In the genomic region with DNA sequence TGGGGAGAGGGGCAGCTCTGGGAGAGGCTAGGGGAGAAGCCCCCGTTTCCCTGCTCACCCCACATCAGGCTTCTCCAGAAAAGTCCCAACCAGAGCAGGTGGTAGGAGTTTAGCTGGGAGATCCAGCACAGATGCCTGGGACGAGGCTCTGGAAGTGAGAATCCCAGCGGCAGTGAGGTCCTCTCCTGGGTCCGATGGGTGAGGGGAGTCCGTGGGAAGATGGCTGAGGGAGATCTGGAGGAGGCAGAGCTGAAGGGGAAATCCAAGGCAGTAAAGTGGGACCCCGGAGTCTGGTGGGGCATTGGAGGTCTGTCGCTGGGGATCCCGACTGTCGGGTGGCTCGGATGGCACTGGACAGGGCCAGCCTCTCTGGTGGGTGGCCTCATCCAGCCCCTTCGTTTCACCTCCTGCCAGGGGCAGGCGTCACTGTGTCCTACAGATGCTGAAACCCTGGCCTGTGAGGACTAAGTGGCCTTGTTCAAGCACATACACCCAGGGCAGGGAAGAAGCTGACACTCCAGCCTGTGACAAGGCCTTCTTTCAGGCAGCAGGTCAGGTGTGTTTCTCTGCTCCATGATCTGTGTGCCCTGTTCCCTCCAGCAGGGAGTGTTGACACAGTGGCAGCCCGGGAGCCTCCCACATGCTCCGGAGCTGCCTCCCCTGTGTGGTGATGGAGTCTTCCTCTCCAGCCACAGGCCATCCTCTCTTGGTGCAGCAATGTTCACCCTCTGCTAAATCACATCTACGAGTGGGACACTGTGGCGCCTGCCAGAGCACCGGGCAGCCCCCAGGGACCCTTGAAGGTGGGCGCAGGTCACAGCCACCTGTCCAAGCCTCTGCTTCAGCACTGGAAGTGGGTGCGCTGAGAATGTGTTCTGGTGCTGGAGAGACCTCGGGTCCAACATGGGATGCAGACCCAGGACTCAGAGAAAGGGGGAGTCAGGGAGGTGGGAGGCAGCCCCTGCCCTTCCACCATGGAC, we compare ENCODE assay signal across 1 cellular context.
TF ChIP-seq lines count a peak whose summit lies in the region.

No MANE protein-coding gene starts in this region.

TF ChIP-seq in HepG2, 621 proteins besides CTCF, POLR2A, EP300 and RAD21 (continued from another document):
- TF ChIP-seq, protein P1, sequence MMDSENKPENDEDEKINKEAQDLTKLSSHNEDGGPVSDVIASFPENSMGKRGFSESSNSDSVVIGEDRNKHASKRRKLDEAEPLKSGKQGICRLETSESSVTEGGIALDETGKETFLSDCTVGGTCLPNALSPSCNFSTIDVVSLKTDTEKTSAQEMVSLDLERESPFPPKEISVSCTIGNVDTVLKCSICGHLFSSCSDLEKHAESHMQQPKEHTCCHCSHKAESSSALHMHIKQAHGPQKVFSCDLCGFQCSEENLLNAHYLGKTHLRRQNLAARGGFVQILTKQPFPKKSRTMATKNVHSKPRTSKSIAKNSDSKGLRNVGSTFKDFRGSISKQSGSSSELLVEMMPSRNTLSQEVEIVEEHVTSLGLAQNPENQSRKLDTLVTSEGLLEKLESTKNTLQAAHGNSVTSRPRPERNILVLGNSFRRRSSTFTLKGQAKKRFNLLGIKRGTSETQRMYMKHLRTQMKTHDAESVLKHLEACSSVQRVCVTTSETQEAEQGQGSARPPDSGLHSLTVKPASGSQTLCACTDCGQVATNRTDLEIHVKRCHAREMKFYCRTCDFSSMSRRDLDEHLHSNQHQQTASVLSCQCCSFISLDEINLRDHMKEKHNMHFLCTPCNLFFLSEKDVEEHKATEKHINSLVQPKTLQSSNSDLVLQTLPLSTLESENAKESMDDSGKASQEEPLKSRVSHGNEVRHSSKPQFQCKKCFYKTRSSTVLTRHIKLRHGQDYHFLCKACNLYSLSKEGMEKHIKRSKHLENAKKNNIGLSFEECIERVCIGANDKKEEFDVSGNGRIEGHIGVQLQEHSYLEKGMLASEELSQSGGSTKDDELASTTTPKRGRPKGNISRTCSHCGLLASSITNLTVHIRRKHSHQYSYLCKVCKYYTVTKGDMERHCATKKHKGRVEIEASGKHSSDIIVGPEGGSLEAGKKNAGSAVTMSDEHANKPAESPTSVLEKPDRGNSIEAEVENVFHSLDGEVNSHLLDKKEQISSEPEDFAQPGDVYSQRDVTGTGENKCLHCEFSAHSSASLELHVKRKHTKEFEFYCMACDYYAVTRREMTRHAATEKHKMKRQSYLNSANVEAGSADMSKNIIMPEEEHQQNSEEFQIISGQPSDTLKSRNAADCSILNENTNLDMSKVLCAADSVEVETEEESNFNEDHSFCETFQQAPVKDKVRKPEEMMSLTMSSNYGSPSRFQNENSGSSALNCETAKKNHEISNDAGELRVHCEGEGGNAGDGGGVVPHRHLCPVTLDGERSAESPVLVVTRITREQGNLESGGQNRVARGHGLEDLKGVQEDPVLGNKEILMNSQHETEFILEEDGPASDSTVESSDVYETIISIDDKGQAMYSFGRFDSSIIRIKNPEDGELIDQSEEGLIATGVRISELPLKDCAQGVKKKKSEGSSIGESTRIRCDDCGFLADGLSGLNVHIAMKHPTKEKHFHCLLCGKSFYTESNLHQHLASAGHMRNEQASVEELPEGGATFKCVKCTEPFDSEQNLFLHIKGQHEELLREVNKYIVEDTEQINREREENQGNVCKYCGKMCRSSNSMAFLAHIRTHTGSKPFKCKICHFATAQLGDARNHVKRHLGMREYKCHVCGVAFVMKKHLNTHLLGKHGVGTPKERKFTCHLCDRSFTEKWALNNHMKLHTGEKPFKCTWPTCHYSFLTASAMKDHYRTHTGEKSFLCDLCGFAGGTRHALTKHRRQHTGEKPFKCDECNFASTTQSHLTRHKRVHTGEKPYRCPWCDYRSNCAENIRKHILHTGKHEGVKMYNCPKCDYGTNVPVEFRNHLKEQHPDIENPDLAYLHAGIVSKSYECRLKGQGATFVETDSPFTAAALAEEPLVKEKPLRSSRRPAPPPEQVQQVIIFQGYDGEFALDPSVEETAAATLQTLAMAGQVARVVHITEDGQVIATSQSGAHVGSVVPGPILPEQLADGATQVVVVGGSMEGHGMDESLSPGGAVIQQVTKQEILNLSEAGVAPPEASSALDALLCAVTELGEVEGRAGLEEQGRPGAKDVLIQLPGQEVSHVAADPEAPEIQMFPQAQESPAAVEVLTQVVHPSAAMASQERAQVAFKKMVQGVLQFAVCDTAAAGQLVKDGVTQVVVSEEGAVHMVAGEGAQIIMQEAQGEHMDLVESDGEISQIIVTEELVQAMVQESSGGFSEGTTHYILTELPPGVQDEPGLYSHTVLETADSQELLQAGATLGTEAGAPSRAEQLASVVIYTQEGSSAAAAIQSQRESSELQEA (CRISPR knock-in tag; IDR thresholded peaks at IDR 0.05; ENCODE audit: not compliant biosample characterization), result no peak
- no peak for TF ChIP-seq ZNF451 (CRISPR knock-in tag; IDR thresholded peaks at IDR 0.05)
- TF ChIP-seq, protein P2, sequence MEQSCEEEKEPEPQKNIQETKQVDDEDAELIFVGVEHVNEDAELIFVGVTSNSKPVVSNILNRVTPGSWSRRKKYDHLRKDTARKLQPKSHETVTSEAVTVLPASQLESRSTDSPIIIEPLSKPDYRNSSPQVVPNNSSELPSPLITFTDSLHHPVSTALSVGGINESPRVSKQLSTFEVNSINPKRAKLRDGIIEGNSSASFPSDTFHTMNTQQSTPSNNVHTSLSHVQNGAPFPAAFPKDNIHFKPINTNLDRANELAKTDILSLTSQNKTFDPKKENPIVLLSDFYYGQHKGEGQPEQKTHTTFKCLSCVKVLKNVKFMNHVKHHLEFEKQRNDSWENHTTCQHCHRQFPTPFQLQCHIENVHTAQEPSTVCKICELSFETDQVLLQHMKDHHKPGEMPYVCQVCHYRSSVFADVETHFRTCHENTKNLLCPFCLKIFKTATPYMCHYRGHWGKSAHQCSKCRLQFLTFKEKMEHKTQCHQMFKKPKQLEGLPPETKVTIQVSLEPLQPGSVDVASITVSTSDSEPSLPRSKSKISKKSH (CRISPR knock-in tag; IDR thresholded peaks at IDR 0.05; ENCODE audit: borderline replicate concordance), result no peak
- TF ChIP-seq FOXA1 (IDR thresholded peaks at IDR 0.05), result no peak
- peak; percentile 51 for TF ChIP-seq FOXA1 (CRISPR knock-in tag; IDR thresholded peaks at IDR 0.05)
- TF ChIP-seq, protein P3, sequence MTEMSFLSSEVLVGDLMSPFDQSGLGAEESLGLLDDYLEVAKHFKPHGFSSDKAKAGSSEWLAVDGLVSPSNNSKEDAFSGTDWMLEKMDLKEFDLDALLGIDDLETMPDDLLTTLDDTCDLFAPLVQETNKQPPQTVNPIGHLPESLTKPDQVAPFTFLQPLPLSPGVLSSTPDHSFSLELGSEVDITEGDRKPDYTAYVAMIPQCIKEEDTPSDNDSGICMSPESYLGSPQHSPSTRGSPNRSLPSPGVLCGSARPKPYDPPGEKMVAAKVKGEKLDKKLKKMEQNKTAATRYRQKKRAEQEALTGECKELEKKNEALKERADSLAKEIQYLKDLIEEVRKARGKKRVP (CRISPR knock-in tag; IDR thresholded peaks at IDR 0.05), result no peak
- TF ChIP-seq FOXA3 (CRISPR knock-in tag; IDR thresholded peaks at IDR 0.05), result 0 out of 2 replicates have a peak, but pooled peaks have one; percentile 48
- TF ChIP-seq, protein P4, sequence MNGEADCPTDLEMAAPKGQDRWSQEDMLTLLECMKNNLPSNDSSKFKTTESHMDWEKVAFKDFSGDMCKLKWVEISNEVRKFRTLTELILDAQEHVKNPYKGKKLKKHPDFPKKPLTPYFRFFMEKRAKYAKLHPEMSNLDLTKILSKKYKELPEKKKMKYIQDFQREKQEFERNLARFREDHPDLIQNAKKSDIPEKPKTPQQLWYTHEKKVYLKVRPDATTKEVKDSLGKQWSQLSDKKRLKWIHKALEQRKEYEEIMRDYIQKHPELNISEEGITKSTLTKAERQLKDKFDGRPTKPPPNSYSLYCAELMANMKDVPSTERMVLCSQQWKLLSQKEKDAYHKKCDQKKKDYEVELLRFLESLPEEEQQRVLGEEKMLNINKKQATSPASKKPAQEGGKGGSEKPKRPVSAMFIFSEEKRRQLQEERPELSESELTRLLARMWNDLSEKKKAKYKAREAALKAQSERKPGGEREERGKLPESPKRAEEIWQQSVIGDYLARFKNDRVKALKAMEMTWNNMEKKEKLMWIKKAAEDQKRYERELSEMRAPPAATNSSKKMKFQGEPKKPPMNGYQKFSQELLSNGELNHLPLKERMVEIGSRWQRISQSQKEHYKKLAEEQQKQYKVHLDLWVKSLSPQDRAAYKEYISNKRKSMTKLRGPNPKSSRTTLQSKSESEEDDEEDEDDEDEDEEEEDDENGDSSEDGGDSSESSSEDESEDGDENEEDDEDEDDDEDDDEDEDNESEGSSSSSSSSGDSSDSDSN (CRISPR knock-in tag; IDR thresholded peaks at IDR 0.05), result 0 out of 2 replicates have a peak, but pooled peaks have one; percentile 35
- TF ChIP-seq NFYC (CRISPR knock-in tag; IDR thresholded peaks at IDR 0.05), result no peak
- TF ChIP-seq, protein P5, sequence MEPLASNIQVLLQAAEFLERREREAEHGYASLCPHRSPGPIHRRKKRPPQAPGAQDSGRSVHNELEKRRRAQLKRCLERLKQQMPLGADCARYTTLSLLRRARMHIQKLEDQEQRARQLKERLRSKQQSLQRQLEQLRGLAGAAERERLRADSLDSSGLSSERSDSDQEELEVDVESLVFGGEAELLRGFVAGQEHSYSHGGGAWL (CRISPR knock-in tag; IDR thresholded peaks at IDR 0.05), result no peak
- TF ChIP-seq SAP130 (CRISPR knock-in tag; IDR thresholded peaks at IDR 0.05; ENCODE audit: low read depth), result no peak
- TF ChIP-seq ZNF225 (CRISPR knock-in tag; IDR thresholded peaks at IDR 0.05), result no peak
- TF ChIP-seq SALL1 (CRISPR knock-in tag; IDR thresholded peaks at IDR 0.05), result 0 out of 2 replicates have a peak, but pooled peaks have one; percentile 11
- TF ChIP-seq ZFX (CRISPR knock-in tag; IDR thresholded peaks at IDR 0.05; ENCODE audit: low read depth), result peak; percentile 35; the same call in 1 of the 2 replicates
- TF ChIP-seq, protein P6, sequence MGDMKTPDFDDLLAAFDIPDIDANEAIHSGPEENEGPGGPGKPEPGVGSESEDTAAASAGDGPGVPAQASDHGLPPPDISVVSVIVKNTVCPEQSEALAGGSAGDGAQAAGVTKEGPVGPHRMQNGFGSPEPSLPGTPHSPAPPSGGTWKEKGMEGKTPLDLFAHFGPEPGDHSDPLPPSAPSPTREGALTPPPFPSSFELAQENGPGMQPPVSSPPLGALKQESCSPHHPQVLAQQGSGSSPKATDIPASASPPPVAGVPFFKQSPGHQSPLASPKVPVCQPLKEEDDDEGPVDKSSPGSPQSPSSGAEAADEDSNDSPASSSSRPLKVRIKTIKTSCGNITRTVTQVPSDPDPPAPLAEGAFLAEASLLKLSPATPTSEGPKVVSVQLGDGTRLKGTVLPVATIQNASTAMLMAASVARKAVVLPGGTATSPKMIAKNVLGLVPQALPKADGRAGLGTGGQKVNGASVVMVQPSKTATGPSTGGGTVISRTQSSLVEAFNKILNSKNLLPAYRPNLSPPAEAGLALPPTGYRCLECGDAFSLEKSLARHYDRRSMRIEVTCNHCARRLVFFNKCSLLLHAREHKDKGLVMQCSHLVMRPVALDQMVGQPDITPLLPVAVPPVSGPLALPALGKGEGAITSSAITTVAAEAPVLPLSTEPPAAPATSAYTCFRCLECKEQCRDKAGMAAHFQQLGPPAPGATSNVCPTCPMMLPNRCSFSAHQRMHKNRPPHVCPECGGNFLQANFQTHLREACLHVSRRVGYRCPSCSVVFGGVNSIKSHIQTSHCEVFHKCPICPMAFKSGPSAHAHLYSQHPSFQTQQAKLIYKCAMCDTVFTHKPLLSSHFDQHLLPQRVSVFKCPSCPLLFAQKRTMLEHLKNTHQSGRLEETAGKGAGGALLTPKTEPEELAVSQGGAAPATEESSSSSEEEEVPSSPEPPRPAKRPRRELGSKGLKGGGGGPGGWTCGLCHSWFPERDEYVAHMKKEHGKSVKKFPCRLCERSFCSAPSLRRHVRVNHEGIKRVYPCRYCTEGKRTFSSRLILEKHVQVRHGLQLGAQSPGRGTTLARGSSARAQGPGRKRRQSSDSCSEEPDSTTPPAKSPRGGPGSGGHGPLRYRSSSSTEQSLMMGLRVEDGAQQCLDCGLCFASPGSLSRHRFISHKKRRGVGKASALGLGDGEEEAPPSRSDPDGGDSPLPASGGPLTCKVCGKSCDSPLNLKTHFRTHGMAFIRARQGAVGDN (CRISPR knock-in tag; IDR thresholded peaks at IDR 0.05), result peak; percentile 43
- TF ChIP-seq ZFAT (CRISPR knock-in tag; conservative IDR thresholded peaks at IDR 0.05), result no peak
- TF ChIP-seq, protein P7, sequence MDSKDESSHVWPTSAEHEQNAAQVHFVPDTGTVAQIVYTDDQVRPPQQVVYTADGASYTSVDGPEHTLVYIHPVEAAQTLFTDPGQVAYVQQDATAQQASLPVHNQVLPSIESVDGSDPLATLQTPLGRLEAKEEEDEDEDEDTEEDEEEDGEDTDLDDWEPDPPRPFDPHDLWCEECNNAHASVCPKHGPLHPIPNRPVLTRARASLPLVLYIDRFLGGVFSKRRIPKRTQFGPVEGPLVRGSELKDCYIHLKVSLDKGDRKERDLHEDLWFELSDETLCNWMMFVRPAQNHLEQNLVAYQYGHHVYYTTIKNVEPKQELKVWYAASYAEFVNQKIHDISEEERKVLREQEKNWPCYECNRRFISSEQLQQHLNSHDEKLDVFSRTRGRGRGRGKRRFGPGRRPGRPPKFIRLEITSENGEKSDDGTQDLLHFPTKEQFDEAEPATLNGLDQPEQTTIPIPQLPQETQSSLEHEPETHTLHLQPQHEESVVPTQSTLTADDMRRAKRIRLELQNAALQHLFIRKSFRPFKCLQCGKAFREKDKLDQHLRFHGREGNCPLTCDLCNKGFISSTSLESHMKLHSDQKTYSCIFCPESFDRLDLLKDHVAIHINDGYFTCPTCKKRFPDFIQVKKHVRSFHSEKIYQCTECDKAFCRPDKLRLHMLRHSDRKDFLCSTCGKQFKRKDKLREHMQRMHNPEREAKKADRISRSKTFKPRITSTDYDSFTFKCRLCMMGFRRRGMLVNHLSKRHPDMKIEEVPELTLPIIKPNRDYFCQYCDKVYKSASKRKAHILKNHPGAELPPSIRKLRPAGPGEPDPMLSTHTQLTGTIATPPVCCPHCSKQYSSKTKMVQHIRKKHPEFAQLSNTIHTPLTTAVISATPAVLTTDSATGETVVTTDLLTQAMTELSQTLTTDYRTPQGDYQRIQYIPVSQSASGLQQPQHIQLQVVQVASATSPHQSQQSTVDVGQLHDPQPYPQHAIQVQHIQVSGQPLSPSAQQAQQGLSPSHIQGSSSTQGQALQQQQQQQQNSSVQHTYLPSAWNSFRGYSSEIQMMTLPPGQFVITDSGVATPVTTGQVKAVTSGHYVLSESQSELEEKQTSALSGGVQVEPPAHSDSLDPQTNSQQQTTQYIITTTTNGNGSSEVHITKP (CRISPR knock-in tag; IDR thresholded peaks at IDR 0.05; ENCODE audit: low read depth), result peak; percentile 79
- peak; percentile 55; the same call in 1 of the 2 replicates for TF ChIP-seq ZNF292 (CRISPR knock-in tag; IDR thresholded peaks at IDR 0.05; ENCODE audit: borderline replicate concordance, low read depth)
- 0 out of 2 replicates have a peak, but pooled peaks have one; percentile 18 for TF ChIP-seq ZNF263 (CRISPR knock-in tag; IDR thresholded peaks at IDR 0.05)
- TF ChIP-seq ELF1 (CRISPR knock-in tag; IDR thresholded peaks at IDR 0.05), result no peak
